In genomic region chr5:115423541-115423940, GRCh38 we compare ENCODE assay signal across 11 cellular contexts.
DNase-seq lines count a peak whose midpoint lies in the region; ATAC-seq, FAIRE-seq and TF ChIP-seq lines count a peak whose summit lies in the region.
"Had no signal": no experiment of that assay in that cellular context is flagged by ENCODE, and none has a peak within 500 bp of the region (broad histone marks: within the 10 kb centered on the region; RNA-seq: fewer than 3 reads in every experiment).

No MANE protein-coding gene starts in this region.

- no peak overlapping the region for H3K4me3 ChIP-seq in astrocyte (ENCODE audit: insufficient read depth, low read depth, low read length)
- peak overlapping the region; percentile 43 for H3K4me3 ChIP-seq in left ventricle myocardium inferior
- peak overlapping the region; percentile 3 for H3K4me3 ChIP-seq in rectal smooth muscle tissue (ENCODE audit: low read length)
- H3K4me3 ChIP-seq: spleen had no signal

- H3K4me1 ChIP-seq in astrocyte (ENCODE audit: insufficient read depth, low read length) (peaks cover 20% of the 10 kb centered on the region), left ventricle myocardium inferior (peaks cover 69% of the 10 kb centered on the region), rectal smooth muscle tissue (ENCODE audit: control insufficient read depth, insufficient read depth, low read length) (peaks cover 19% of the 10 kb centered on the region)
- H3K4me1 ChIP-seq: spleen had no signal

- H3K79me2 ChIP-seq in astrocyte (ENCODE audit: insufficient read depth, low read length), result no peaks in the 10 kb centered on the region

- H2AFZ ChIP-seq in astrocyte (ENCODE audit: low read depth, low read length), result no peak overlapping the region

- H3K27me3 Mint-ChIP-seq in astrocyte (ENCODE audit: low read depth, unreplicated experiment), result no peaks in the 10 kb centered on the region
- peaks cover 41% of the 10 kb centered on the region for H3K27me3 Mint-ChIP-seq in T-helper 17 cell

- H3K4me2 ChIP-seq in astrocyte (ENCODE audit: low read length), result no peak overlapping the region

- intact Hi-C loops in left ventricle myocardium inferior (cut with micrococcal nuclease), result no loop called here

- no peak for ATAC-seq in T-helper 17 cell

- H3K27ac Mint-ChIP-seq in astrocyte (ENCODE audit: unreplicated experiment) (peak overlapping the region; percentile 36), T-helper 17 cell (no peak overlapping the region)

- H3K36me3 Mint-ChIP-seq in astrocyte (ENCODE audit: low read depth, unreplicated experiment), result no peaks in the 10 kb centered on the region
- peaks cover 3% of the 10 kb centered on the region for H3K36me3 Mint-ChIP-seq in T-helper 17 cell (ENCODE audit: low read depth)

- H3K9me3 ChIP-seq in astrocyte (ENCODE audit: insufficient read depth, low read depth, low read length), result no peaks in the 10 kb centered on the region
- H3K9me3 ChIP-seq in left ventricle myocardium inferior (replicated peaks), result no peaks in the 10 kb centered on the region
- H3K9me3 ChIP-seq in T-helper 17 cell (ENCODE audit: control insufficient read depth, low read length, poor library complexity, severe bottlenecking), result no peaks in the 10 kb centered on the region
- H3K9me3 ChIP-seq: spleen had no signal

- H3K36me3 ChIP-seq in astrocyte (ENCODE audit: insufficient read depth, low read length) (no peaks in the 10 kb centered on the region), left ventricle myocardium inferior (no peaks in the 10 kb centered on the region), rectal smooth muscle tissue (ENCODE audit: control insufficient read depth, insufficient read depth, low read length) (no peaks in the 10 kb centered on the region)
- H3K36me3 ChIP-seq: spleen had no signal

- no peaks in the 10 kb centered on the region for H3K9me3 Mint-ChIP-seq in astrocyte (ENCODE audit: unreplicated experiment)

- H3K27me3 ChIP-seq in astrocyte (ENCODE audit: insufficient read depth, low read length) (no peaks in the 10 kb centered on the region), left ventricle myocardium inferior (ENCODE audit: low read depth) (no peaks in the 10 kb centered on the region), rectal smooth muscle tissue (ENCODE audit: control insufficient read depth, insufficient read depth, low read length) (no peaks in the 10 kb centered on the region)

- no peak for FAIRE-seq in astrocyte (lab: Jason Lieb, UNC)

- peak; percentile 97 for DNase-seq in G401 (ENCODE audit: low spot score)
- no peak for DNase-seq in astrocyte (ENCODE audit: low read depth)
- DNase-seq in left ventricle myocardium inferior, result peak; percentile 81
- DNase-seq in GM20000 (ENCODE audit: low spot score), result no peak
- DNase-seq in T-helper 17 cell, result no peak
- DNase-seq in activated naive CD4-positive, alpha-beta T cell treated with anti-CD3 and anti-CD28 coated beads, Interleukin-2, amount 50 U/mL, for 16 hours, result no peak
- no peak for DNase-seq in dedifferentiated amniotic fluid mesenchymal stem cell (ENCODE audit: extremely low spot score)
- DNase-seq: DMS79, NCI-H1092, spleen had no signal

- no peak overlapping the region for H3K27ac ChIP-seq in astrocyte (ENCODE audit: low read depth, low read length)
- peak overlapping the region; percentile 94 for H3K27ac ChIP-seq in left ventricle myocardium inferior (replicated peaks)
- peak overlapping the region; percentile 68 for H3K27ac ChIP-seq in rectal smooth muscle tissue (ENCODE audit: low read depth, low read length)
- H3K27ac ChIP-seq: spleen had no signal

- no peak for TF ChIP-seq CTCF in astrocyte (IDR thresholded peaks at IDR 0.05; ENCODE audit: insufficient read depth, low read depth, low read length)
- no peak for TF ChIP-seq CTCF in left ventricle myocardium inferior (IDR thresholded peaks at IDR 0.05; ENCODE audit: borderline replicate concordance)
- no peak for TF ChIP-seq CTCF in GM20000 (IDR thresholded peaks at IDR 0.05; ENCODE audit: extremely low read depth, missing control alignments)

- peaks cover 25% of the 10 kb centered on the region for H3K4me1 Mint-ChIP-seq in astrocyte (ENCODE audit: low read depth, unreplicated experiment)
- H3K4me1 Mint-ChIP-seq in T-helper 17 cell, result no peaks in the 10 kb centered on the region

- no peak overlapping the region for H3K9ac ChIP-seq in astrocyte (ENCODE audit: low read length)
- H3K9ac ChIP-seq in rectal smooth muscle tissue (ENCODE audit: low read length), result no peak overlapping the region

- H4K20me1 ChIP-seq in astrocyte (ENCODE audit: insufficient read depth, low read length), result no peaks in the 10 kb centered on the region

- no peak overlapping the region for H3K4me3 Mint-ChIP-seq in astrocyte (ENCODE audit: unreplicated experiment)
- H3K4me3 Mint-ChIP-seq in T-helper 17 cell, result no peak overlapping the region

- in situ Hi-C loops in G401 (cut with HindIII; ENCODE audit: low sequenced_read_pairs), result no loop called here

Comparison
In these comparisons a context has a peak if more than half of its experiments do, and no peak if none do; other contexts are left out.
1. DNase-seq: peak in G401 (single experiment) and left ventricle myocardium inferior (single experiment); none in astrocyte (single experiment), GM20000 (single experiment), T-helper 17 cell (0 of 3), activated naive CD4-positive, alpha-beta T cell treated with anti-CD3 and anti-CD28 coated beads, Interleukin-2, amount 50 U/mL, for 16 hours (single experiment) and dedifferentiated amniotic fluid mesenchymal stem cell (single experiment).